8 cellular contexts compared by ENCODE assay signal in genomic region chr20:63536997-63537524, GRCh38. TPM values are rescaled to one million over a fixed set of nuclear protein-coding genes. Genes with fewer than 3 reads are reported as not detected.
DNase-seq lines count a peak whose midpoint lies in the region; ATAC-seq and TF ChIP-seq lines count a peak whose summit lies in the region.

Gene PTK6 (minus strand): TSS chr20:63537376. CDS start chr20:63537314, 62 bp downstream.

- no peak within 1 kb of the TSS for H3K9ac ChIP-seq in SK-N-MC (ENCODE audit: insufficient read length)

- DNase-seq in GM10248 (ENCODE audit: extremely low spot score) (peak; percentile 71), SK-N-MC (ENCODE audit: low read depth, low spot score) (no peak), fibroblast of mammary gland (ENCODE audit: low read depth) (no peak), sciatic nerve (ENCODE audit: low spot score) (no peak), midbrain (lab: John Stamatoyannopoulos, UW) (no peak)
- DNase-seq in stimulated activated CD8-positive, alpha-beta memory T cell treated with anti-CD3 and anti-CD28 coated beads, Interleukin-4, amount 100 ng/mL, for 48 hours = no peak

- no peaks in the 10 kb centered on the region for H3K4me1 ChIP-seq in HEK293 (ENCODE audit: control insufficient read depth, insufficient read depth, low read length)

- CTCF ChIA-PET in GM10248 (lab: Yijun Ruan, JAX) (interaction anchor here (0.6 to 4.2 kb wide), 59 partner anchors 9 to 583 kb away, joined by 3 to 35 read pairs (median 4); partner anchors contain the start of genes ABHD16B, ARFRP1, FNDC11 and HELZ2), HEK293 (lab: Yijun Ruan, JAX) (interaction anchor here (0.6 to 2.5 kb wide), 15 partner anchors 9 to 699 kb away, joined by 3 to 9 read pairs (median 4); partner anchors contain the start of genes PRPF6 and SAMD10)

- peak; percentile 6 for ATAC-seq in sciatic nerve
- no peak for ATAC-seq in GM18517 (IDR thresholded peaks at IDR 0.05; ENCODE audit: unreplicated experiment)

- H3K4me3 ChIP-seq in HEK293 (ENCODE audit: low read depth, low read length) (peak within 1 kb of the TSS; percentile 23), SK-N-MC (peak within 1 kb of the TSS; percentile 72), fibroblast of mammary gland (ENCODE audit: control insufficient read depth, low read depth, low read length) (peak within 1 kb of the TSS; percentile 22)

- intact Hi-C loops in sciatic nerve (cut with DNase I) = loop anchor here (5.0 to 10.0 kb wide), 2 partner anchors 328 to 440 kb away; partner anchors contain the start of genes ABHD16B, SAMD10 and TPD52L2

- no peaks in the 10 kb centered on the region for H3K9me3 ChIP-seq in HEK293 (ENCODE audit: control insufficient read depth, insufficient read depth, low read depth, low read length)
- H3K9me3 ChIP-seq in SK-N-MC (ENCODE audit: low read depth, low read length) = no peaks in the 10 kb centered on the region

- H3K36me3 ChIP-seq in HEK293 (ENCODE audit: control insufficient read depth in 2 of 2, insufficient read depth in 1 of 2, low read length in 2 of 2) (no peaks in the 10 kb centered on the region), SK-N-MC (ENCODE audit: insufficient read depth, low read length) (no peaks in the 10 kb centered on the region)

- H3K27ac ChIP-seq in HEK293 (ENCODE audit: extremely low read depth, low read depth, low read length) (no peak within 1 kb of the TSS), SK-N-MC (no peak within 1 kb of the TSS)

- POLR2A ChIA-PET in GM10248 (lab: Yijun Ruan, JAX) = interaction anchor here (1.4 kb wide), 2 partner anchors 16 to 105 kb away, joined by 3 to 4 read pairs; no protein-coding TSS in a partner anchor
- POLR2A ChIA-PET in HEK293 (lab: Yijun Ruan, JAX) = interaction anchor here (0.9 to 3.2 kb wide), 5 partner anchors 16 to 528 kb away, joined by 3 to 12 read pairs (median 3); partner anchors contain the start of genes HELZ2 and PPDPF

- no peak for TF ChIP-seq CTCF in GM10248 (IDR thresholded peaks at IDR 0.05; ENCODE audit: control extremely low read depth, extremely low read depth, low read depth, missing control alignments)
- no peak for TF ChIP-seq CTCF in HEK293 (tag by site-specific recombination; IDR thresholded peaks at IDR 0.05)
- TF ChIP-seq CTCF in fibroblast of mammary gland (conservative IDR thresholded peaks at IDR 0.05; ENCODE audit: control insufficient read depth, insufficient read depth, low read depth, low read length) = no peak

TF ChIP-seq in HEK293, 187 proteins besides CTCF, POLR2A, EP300 and RAD21:
- TF ChIP-seq BCL6B (tag by site-specific recombination; IDR thresholded peaks at IDR 0.05) (no peak), KLF1 (tag by site-specific recombination; IDR thresholded peaks at IDR 0.05) (0 out of 2 replicates have a peak, but pooled peaks have one; percentile 8), SP2 (tag by site-specific recombination; IDR thresholded peaks at IDR 0.05) (0 out of 2 replicates have a peak, but pooled peaks have one; percentile 3), KLF9 (tag by site-specific recombination; IDR thresholded peaks at IDR 0.05; ENCODE audit: low read depth) (0 out of 2 replicates have a peak, but pooled peaks have one; percentile 23)

RNA-seq across cellular contexts. Expression of gene PTK6, which starts in this region (rescaled TPM):
- 0.13 TPM for total RNA-seq in sciatic nerve

Comparison
In these comparisons a context has a peak if more than half of its experiments do, and no peak if none do; other contexts are left out.
1. Peak in ATAC-seq in sciatic nerve; RNA of the gene not detected or under 1 TPM.
2. H3K4me3 ChIP-seq: peak in every context shown above with its lines; median percentile 72 in SK-N-MC; 23 in HEK293; 22 in fibroblast of mammary gland.